In genomic region chr17:50627782-50628601, GRCh38 we compare ENCODE assay signal across 9 cellular contexts. TPM values are rescaled to one million over a fixed set of nuclear protein-coding genes. Genes with fewer than 3 reads are reported as not detected.
DNase-seq lines count a peak whose midpoint lies in the region; ATAC-seq, FAIRE-seq and TF ChIP-seq lines count a peak whose summit lies in the region.
"Had no signal": no experiment of that assay in that cellular context is flagged by ENCODE, and none has a peak within 500 bp of the region (broad histone marks: within the 10 kb centered on the region; RNA-seq: fewer than 3 reads in every experiment).

No MANE protein-coding gene starts in this region.

- TF ChIP-seq CTCF in H1 (IDR thresholded peaks at IDR 0.05; ENCODE audit: control extremely low read depth in 1 of 3, insufficient read depth in 1 of 3, low read depth in 1 of 3, low read length in 3 of 3), result no peak

- H3K23me2 ChIP-seq in H1 (ENCODE audit: low read depth, low read length), result no peaks in the 10 kb centered on the region; the same call in 1 of the 2 replicates

- H3K79me2 ChIP-seq in H1 (ENCODE audit: control insufficient read depth in 1 of 2, insufficient read depth in 2 of 2, low read length in 2 of 2), result no peaks in the 10 kb centered on the region

- no peak overlapping the region for H4K5ac ChIP-seq in H1 (ENCODE audit: insufficient read length, low read depth, low read length)

- H3K4ac ChIP-seq in H1 (replicated peaks; ENCODE audit: insufficient read length, low read depth, low read length), result no peak overlapping the region

- no peaks in the 10 kb centered on the region for H3K79me1 ChIP-seq in H1 (ENCODE audit: low read depth, low read length)

- H2BK12ac ChIP-seq in H1 (ENCODE audit: low read depth, low read length), result peak overlapping the region; percentile 90; the same call in 1 of the 2 replicates

- H3K4me1 ChIP-seq in H1 (replicated peaks in 1 of 4; ENCODE audit: control insufficient read depth in 3 of 4, insufficient read depth in 4 of 4, low read length in 3 of 4) (peaks cover 0 to 30% (median 13%) of the 10 kb centered on the region in 4 experiments; a peak in 6 of 7 replicates), rectal smooth muscle tissue (ENCODE audit: control insufficient read depth, insufficient read depth, low read length) (no peaks in the 10 kb centered on the region)

- POLR2A ChIA-PET in H1 (lab: Charles Lee; ENCODE audit: partially characterized antibody), result interaction anchor here (0.9 to 1.5 kb wide), 3 partner anchors 66 to 90 kb away, joined by 3 to 4 read pairs (median 3); no protein-coding TSS in a partner anchor

- no peak for ATAC-seq in GM18870 (IDR thresholded peaks at IDR 0.05; ENCODE audit: unreplicated experiment)

- no peak overlapping the region for H3K14ac ChIP-seq in H1 (ENCODE audit: insufficient read length)

- no peak overlapping the region for H2BK20ac ChIP-seq in H1 (ENCODE audit: low read length)

- no peak overlapping the region for H2AK5ac ChIP-seq in H1 (ENCODE audit: low read depth, low read length)

- no peak for FAIRE-seq in H1 (lab: Jason Lieb, UNC)

- no peaks in the 10 kb centered on the region for H3K9me3 ChIP-seq in H1 (ENCODE audit: insufficient read depth in 2 of 2, low read depth in 1 of 2, low read length in 1 of 2)

- H3K4me3 ChIP-seq in H1 (ENCODE audit: extremely low read depth in 1 of 4, insufficient read depth in 2 of 4, low read depth in 3 of 4, low read length in 4 of 4), result peak overlapping the region in 2 of 4 experiments; percentile 5 to 44; a peak in 4 of 8 replicates
- H3K4me3 ChIP-seq in rectal smooth muscle tissue (ENCODE audit: low read length), result peak overlapping the region; percentile 9

- no peak for TF ChIP-seq POLR2A in H1 (IDR thresholded peaks at IDR 0.05; ENCODE audit: control extremely low read depth in 1 of 2, low read depth in 2 of 2, low read length in 2 of 2)

- no peak overlapping the region for H2BK120ac ChIP-seq in H1 (replicated peaks; ENCODE audit: low read depth, low read length)

- no peak overlapping the region for H3K27ac ChIP-seq in H1 (ENCODE audit: low read depth, low read length)
- H3K27ac ChIP-seq in rectal smooth muscle tissue (ENCODE audit: low read depth, low read length), result no peak overlapping the region

- H4K91ac ChIP-seq in H1 (replicated peaks; ENCODE audit: insufficient read length, low read length), result peak overlapping the region; percentile 72

- 0 out of 2 replicates have a peak overlapping the region, but pooled peaks have one; percentile 63 for H2AFZ ChIP-seq in H1 (ENCODE audit: low read length)

- no peak overlapping the region for H3K23ac ChIP-seq in H1 (ENCODE audit: insufficient read length)

- H4K20me1 ChIP-seq in H1 (replicated peaks in 1 of 2; ENCODE audit: control insufficient read depth in 1 of 2, insufficient read depth in 2 of 2, low read length in 2 of 2), result no peaks in the 10 kb centered on the region

- peak overlapping the region; percentile 60 to 61 for H3K4me2 ChIP-seq in H1 (ENCODE audit: insufficient read depth in 1 of 2, low read depth in 2 of 2, low read length in 2 of 2)

- peaks cover 0 to 6% (median 2%) of the 10 kb centered on the region in 4 experiments; a peak in 5 of 7 replicates for H3K27me3 ChIP-seq in H1 (replicated peaks in 1 of 4; ENCODE audit: control insufficient read depth in 3 of 4, extremely low read depth in 1 of 4, insufficient read depth in 3 of 4, low read length in 3 of 4)
- H3K27me3 ChIP-seq in rectal smooth muscle tissue (ENCODE audit: control insufficient read depth, insufficient read depth, low read length), result peaks cover 6% of the 10 kb centered on the region

- no peak overlapping the region for H3K56ac ChIP-seq in H1 (replicated peaks; ENCODE audit: insufficient read length, low read depth, low read length)

- DNase-seq in NCI-H1092 treated with DMSO at 0.1 percent for 48 hours (lab: John Stamatoyannopoulos, UW) (peak; percentile 39), NCI-H1092 (lab: John Stamatoyannopoulos, UW) (no peak), NCI-H748 treated with DMSO at 0.1 percent for 48 hours (lab: John Stamatoyannopoulos, UW) (peak; percentile 41), H1 (ENCODE audit: low read depth in 1 of 2, low spot score in 2 of 2) (no peak), NCI-H1930 (lab: John Stamatoyannopoulos, UW) (no peak), NCI-H2171 (lab: John Stamatoyannopoulos, UW) (no peak)
- DNase-seq: erythroblast had no signal

- peak overlapping the region; percentile 24; the same call in 1 of the 2 replicates for H3K18ac ChIP-seq in H1 (ENCODE audit: extremely low read depth, low read length)

- no peak overlapping the region for H4K8ac ChIP-seq in H1 (ENCODE audit: extremely low read depth, insufficient read depth, low read length)

- peak overlapping the region; percentile 88; the same call in 1 of the 2 replicates for H2BK15ac ChIP-seq in H1 (ENCODE audit: low read length)

- peak overlapping the region; percentile 35; the same call in 1 of the 2 replicates for H2BK5ac ChIP-seq in H1 (ENCODE audit: low read depth, low read length)

- TF ChIP-seq EP300 in H1 (IDR thresholded peaks at IDR 0.05; ENCODE audit: borderline replicate concordance in 1 of 2, low read depth in 2 of 2, low read length in 2 of 2), result no peak

- TF ChIP-seq RAD21 in H1 (IDR thresholded peaks at IDR 0.05 in 1 of 2, conservative IDR thresholded peaks at IDR 0.05 in 1 of 2; ENCODE audit: low read depth in 2 of 2, low read length in 2 of 2), result no peak

- H3K9ac ChIP-seq in H1 (replicated peaks in 1 of 4; ENCODE audit: extremely low read depth in 1 of 4, low read depth in 3 of 4, low read length in 3 of 4) (no peak overlapping the region), rectal smooth muscle tissue (ENCODE audit: low read length) (no peak overlapping the region)

- H3K36me3 ChIP-seq in H1 (ENCODE audit: control insufficient read depth in 2 of 4, insufficient read depth in 4 of 4, low read length in 3 of 4), result no peaks in the 10 kb centered on the region
- H3K36me3 ChIP-seq in rectal smooth muscle tissue (ENCODE audit: control insufficient read depth, insufficient read depth, low read length), result no peaks in the 10 kb centered on the region

- WGBS in H1 (ENCODE audit: extremely low coverage in 1 of 2, insufficient coverage in 1 of 2, insufficient read length in 1 of 2, insufficient replicate concordance in 2 of 2, low coverage in 1 of 2, low lambda C conversion rate in 2 of 2, missing lambda C conversion rate in 1 of 2), 2 experiments, result 29% methylated on average over 17 of the region's 17 CpGs; no CpG with 5 or more reads in 1 of the 2 experiments

- CTCF ChIA-PET in H1 (lab: Charles Lee; ENCODE audit: partially characterized antibody), result interaction anchor here (0.6 to 17.1 kb wide), 36 partner anchors 8 to 297 kb away, joined by 3 to 404 read pairs (median 5); partner anchors contain the start of genes ABCC3, CACNA1G, LRRC59 and SPATA20

TF ChIP-seq in H1, 55 proteins besides CTCF, POLR2A, EP300 and RAD21:
- TF ChIP-seq E2F6 (IDR thresholded peaks at IDR 0.05), result peak; percentile 63; the same call in 1 of the 2 replicates
- TF ChIP-seq TAF1 (IDR thresholded peaks at IDR 0.05; ENCODE audit: low read depth, low read length), result no peak
- no peak for TF ChIP-seq CTBP2 (IDR thresholded peaks at IDR 0.05; ENCODE audit: borderline replicate concordance, insufficient read depth, insufficient read length, low read length)

RNA-seq across cellular contexts. Expression of gene ABCC3, which starts 6.7 kb away (rescaled TPM):
- 0.37 and 0.71 TPM in 2 replicates for total RNA-seq in H1 (2021; fragmentation: NEBNext Ultra II Directional; extraction: Animal tissue kit (Norgen Biotek cat#: 25700))
- 0.22 and 0.35 TPM in 2 replicates for polyA plus RNA-seq in H1 (2011; rRNA removed)
- polyA plus RNA-seq in H1 (2011; cell fraction: cytosol; rRNA removed), result 0.40 TPM
- polyA plus RNA-seq in H1 (2011; cell fraction: nucleus; rRNA removed), result 2.4 TPM
- 0.54 to 0.84 TPM (median 0.60 TPM) in 4 replicates for polyA plus RNA-seq in H1 (2012, experiment 1 of 2)
- 0.17 TPM for polyA plus RNA-seq in H1 (2012, experiment 2 of 2)
- 0.20 TPM for polyA plus RNA-seq in H1 (2013, experiment 1 of 2)
- polyA plus RNA-seq in H1 (2013, experiment 2 of 2), result 0.37 TPM
- 0.35 and 1.1 TPM in 2 replicates for polyA minus RNA-seq in H1 (2011; rRNA and poly(A)+ RNA removed)
- 1.5 TPM for polyA minus RNA-seq in H1 (2011; cell fraction: cytosol; rRNA and poly(A)+ RNA removed)
- polyA minus RNA-seq in H1 (2011; cell fraction: nucleus; rRNA and poly(A)+ RNA removed), result 0.40 TPM

Comparison
In these comparisons a context has a peak if more than half of its experiments do, and no peak if none do; other contexts are left out.
1. DNase-seq: peak in NCI-H1092 treated with DMSO at 0.1 percent for 48 hours (single experiment) and NCI-H748 treated with DMSO at 0.1 percent for 48 hours (single experiment); none in NCI-H1092 (single experiment), H1 (0 of 2), NCI-H1930 (0 of 2) and NCI-H2171 (single experiment).